In the genomic region with DNA sequence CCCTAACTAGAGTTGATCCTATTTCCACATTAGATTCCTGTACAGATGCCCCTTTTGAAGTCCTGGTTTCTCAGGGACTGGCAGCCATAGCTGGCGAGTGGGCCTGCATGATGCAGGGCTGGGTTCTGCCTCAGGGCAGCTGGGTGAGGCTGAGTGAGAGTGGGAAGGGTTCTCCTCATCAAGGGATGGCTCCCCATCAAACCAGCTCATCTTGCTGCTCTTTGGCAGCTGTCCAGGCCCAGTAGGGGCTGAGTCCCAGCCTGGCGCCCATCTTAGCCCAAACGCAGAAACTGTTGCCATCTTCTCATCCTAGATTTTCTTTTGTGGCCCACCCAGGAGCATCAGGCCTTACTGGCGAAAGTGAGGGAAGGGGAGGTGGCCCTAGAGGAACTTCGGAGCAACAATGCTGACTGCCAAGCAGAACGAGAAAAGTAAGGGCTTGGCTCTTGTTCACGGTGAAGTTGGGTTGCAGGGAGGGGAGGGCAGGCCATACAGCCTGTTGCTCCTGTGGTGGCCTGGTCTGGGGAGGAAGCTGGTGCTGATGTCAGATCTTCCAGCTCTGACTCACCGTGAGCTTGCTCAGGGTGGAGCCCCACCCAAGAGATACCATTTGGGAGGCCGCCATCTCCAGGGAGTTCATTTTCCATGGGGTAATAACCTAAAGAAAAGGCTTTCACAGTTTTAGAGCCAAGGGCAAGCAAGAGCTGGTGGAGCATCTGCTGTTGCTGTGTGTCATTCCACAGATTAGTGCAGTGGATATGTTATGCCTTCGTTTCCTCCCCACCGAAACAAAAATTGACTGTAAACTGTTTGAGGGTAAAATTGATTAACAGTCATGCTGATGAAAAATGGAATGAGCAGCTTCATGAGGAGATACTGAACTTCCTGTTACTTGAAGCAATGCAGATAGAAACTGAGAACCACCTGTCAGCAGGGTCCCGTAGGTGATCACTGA, we compare ENCODE assay signal across 9 cellular contexts. TPM values are rescaled to one million over a fixed set of nuclear protein-coding genes. Genes with fewer than 3 reads are reported as not detected.
DNase-seq lines count a peak whose midpoint lies in the region; TF ChIP-seq lines count a peak whose summit lies in the region.
"Had no signal": no experiment of that assay in that cellular context is flagged by ENCODE, and none has a peak within 500 bp of the region (broad histone marks: within the 10 kb centered on the region; RNA-seq: fewer than 3 reads in every experiment).

No MANE protein-coding gene starts in this region.

- H3K27me3 ChIP-seq in colonic mucosa (no peaks in the 10 kb centered on the region), smooth muscle cell (ENCODE audit: low read depth) (no peaks in the 10 kb centered on the region), endodermal cell (ENCODE audit: control insufficient read depth, insufficient read depth, low read length, poor library complexity, severe bottlenecking) (no peaks in the 10 kb centered on the region)

- whole genome bisulfite sequencing in smooth muscle cell (ENCODE audit: low lambda C conversion rate) = 79% methylated on average over 12 of the region's 12 CpGs
- 93 to 96% methylated on average over 8 to 12 of the region's 12 CpGs for WGBS in endodermal cell (ENCODE audit: insufficient coverage in 1 of 2, insufficient read length in 1 of 2), 2 experiments

- H2AFZ ChIP-seq in smooth muscle cell (ENCODE audit: low read depth) = no peak overlapping the region

- H3K9me3 ChIP-seq in colonic mucosa (no peaks in the 10 kb centered on the region), smooth muscle cell (replicated peaks; ENCODE audit: low read depth) (no peaks in the 10 kb centered on the region), endodermal cell (ENCODE audit: control insufficient read depth, low read length) (no peaks in the 10 kb centered on the region)

- H3K9me3 Mint-ChIP-seq in mesothelial cell of epicardium = no peaks in the 10 kb centered on the region
- H3K9me3 Mint-ChIP-seq in endodermal cell = no peaks in the 10 kb centered on the region

- H3K79me2 ChIP-seq in smooth muscle cell (ENCODE audit: low read depth) = no peaks in the 10 kb centered on the region

- no peak overlapping the region for H3K4me3 ChIP-seq in colonic mucosa
- H3K4me3 ChIP-seq in smooth muscle cell = no peak overlapping the region
- no peak overlapping the region for H3K4me3 ChIP-seq in endodermal cell (ENCODE audit: low read length)

- H3K27me3 Mint-ChIP-seq in mesothelial cell of epicardium (ENCODE audit: low read depth) (no peaks in the 10 kb centered on the region), endodermal cell (ENCODE audit: insufficient read depth) (no peaks in the 10 kb centered on the region)

- no peak overlapping the region for H3K27ac ChIP-seq in colonic mucosa
- peak overlapping the region; percentile 57 for H3K27ac ChIP-seq in smooth muscle cell (ENCODE audit: low read depth)
- no peak overlapping the region for H3K27ac ChIP-seq in endodermal cell (ENCODE audit: low read depth, low read length)

- intact Hi-C loops in colonic mucosa (cut with DNase I) = no loop called here

- H4K20me1 ChIP-seq in smooth muscle cell (ENCODE audit: low read depth) = no peaks in the 10 kb centered on the region

- DNase-seq in NK-92 treated with Interleukin-12 subunit alpha and Interleukin-12 subunit beta, amount 100 ng/mL, for 24 hours (lab: John Stamatoyannopoulos, UW) = peak; percentile 10
- DNase-seq in NK-92 (lab: John Stamatoyannopoulos, UW; ENCODE audit: unreplicated experiment) (no peak), NCI-H226 (peak; percentile 95), colonic mucosa (peak; percentile 27), smooth muscle cell (lab: John Stamatoyannopoulos, UW; ENCODE audit: unreplicated experiment) (no peak), mesothelial cell of epicardium (ENCODE audit: low spot score in 2 of 2, unreplicated experiment in 2 of 2) (no peak), endodermal cell (no peak)
- no peak for DNase-seq in activated CD4-positive, CD25-positive, alpha-beta regulatory T cell treated with anti-CD3 and anti-CD28 coated beads, Interleukin-2, amount 50 U/mL, for 72 hours
- DNase-seq: NCI-H1105 had no signal

- no peaks in the 10 kb centered on the region for H3K36me3 ChIP-seq in colonic mucosa
- H3K36me3 ChIP-seq in smooth muscle cell (ENCODE audit: low read depth) = peaks cover 7% of the 10 kb centered on the region
- peaks cover 78% of the 10 kb centered on the region for H3K36me3 ChIP-seq in endodermal cell (ENCODE audit: control insufficient read depth, insufficient read depth, low read length)

- H3K4me2 ChIP-seq in smooth muscle cell = no peak overlapping the region

- H3F3A ChIP-seq in smooth muscle cell (ENCODE audit: low read depth) = peaks cover 9% of the 10 kb centered on the region

- H3K9ac ChIP-seq in colonic mucosa (ENCODE audit: low read depth in 2 of 2, low read length in 2 of 2) = no peak overlapping the region
- no peak overlapping the region for H3K9ac ChIP-seq in smooth muscle cell (ENCODE audit: low read depth)
- H3K9ac ChIP-seq in endodermal cell (ENCODE audit: extremely low read depth, low read length, poor library complexity, severe bottlenecking) = no peak overlapping the region

- H3K4me1 Mint-ChIP-seq in mesothelial cell of epicardium (no peaks in the 10 kb centered on the region), endodermal cell (peaks cover 7% of the 10 kb centered on the region)

- H3K4me3 Mint-ChIP-seq in mesothelial cell of epicardium (no peak overlapping the region), endodermal cell (no peak overlapping the region)

- H3K4me1 ChIP-seq in colonic mucosa (peaks cover 4% of the 10 kb centered on the region), smooth muscle cell (ENCODE audit: low read depth) (no peaks in the 10 kb centered on the region), endodermal cell (ENCODE audit: control insufficient read depth, insufficient read depth, low read length) (no peaks in the 10 kb centered on the region)

- no peak overlapping the region for H3K27ac Mint-ChIP-seq in mesothelial cell of epicardium
- H3K27ac Mint-ChIP-seq in endodermal cell = no peak overlapping the region

- TF ChIP-seq CTCF in colonic mucosa (IDR thresholded peaks at IDR 0.05) (no peak), smooth muscle cell (IDR thresholded peaks at IDR 0.05; ENCODE audit: borderline replicate concordance, insufficient read depth, poor library complexity, severe bottlenecking) (no peak), mesothelial cell of epicardium (IDR thresholded peaks at IDR 0.05; ENCODE audit: unreplicated experiment) (no peak), endodermal cell (conservative IDR thresholded peaks at IDR 0.05) (no peak)

- H3K36me3 Mint-ChIP-seq in mesothelial cell of epicardium (peaks cover 25% of the 10 kb centered on the region), endodermal cell (ENCODE audit: low read depth) (peaks cover 37% of the 10 kb centered on the region)

RNA-seq across cellular contexts. Expression of gene TUFT1, which starts 34.7 kb away (rescaled TPM):
- 10 to 100 TPM; 25.5 to 40.6 TPM for total RNA-seq in colonic mucosa
- 19.6 and 20.0 TPM in 2 replicates for total RNA-seq in smooth muscle cell
- polyA plus RNA-seq in smooth muscle cell = 15.1 and 30.7 TPM in 2 replicates
- 14.8 to 17.3 TPM (median 17.3 TPM) in 3 replicates for total RNA-seq in mesothelial cell of epicardium
- 10 to 100 TPM; 12.7 to 18.3 TPM for total RNA-seq in endodermal cell
- 8.4 TPM for polyA plus RNA-seq in endodermal cell (2013, experiment 1 of 2)
- polyA plus RNA-seq in endodermal cell (2013, experiment 2 of 2) = 7.3 TPM

RNA-seq across cellular contexts. Expression of gene SNX27, which starts 37.0 kb away (rescaled TPM):
- total RNA-seq in colonic mucosa = 10 to 100 TPM; 28.7 to 32.0 TPM
- 20.9 and 22.6 TPM in 2 replicates for total RNA-seq in smooth muscle cell
- 11.9 and 12.0 TPM in 2 replicates for polyA plus RNA-seq in smooth muscle cell
- total RNA-seq in mesothelial cell of epicardium = 41.5 to 44.0 TPM (median 43.4 TPM) in 3 replicates
- 10 to 100 TPM; 41.2 to 47.3 TPM for total RNA-seq in endodermal cell
- 19.0 TPM for polyA plus RNA-seq in endodermal cell (2013, experiment 1 of 2)
- 22.0 TPM for polyA plus RNA-seq in endodermal cell (2013, experiment 2 of 2)

Comparison
In these comparisons a context has a peak if more than half of its experiments do, and no peak if none do; other contexts are left out.
1. DNase-seq: peak in NK-92 treated with Interleukin-12 subunit alpha and Interleukin-12 subunit beta, amount 100 ng/mL, for 24 hours (single experiment), NCI-H226 (single experiment) and colonic mucosa (single experiment); none in NK-92 (single experiment), smooth muscle cell (single experiment), mesothelial cell of epicardium (0 of 2), endodermal cell (single experiment) and activated CD4-positive, CD25-positive, alpha-beta regulatory T cell treated with anti-CD3 and anti-CD28 coated beads, Interleukin-2, amount 50 U/mL, for 72 hours (single experiment).